Comparison of ENCODE assay signal across 1 cellular context in the genomic region with DNA sequence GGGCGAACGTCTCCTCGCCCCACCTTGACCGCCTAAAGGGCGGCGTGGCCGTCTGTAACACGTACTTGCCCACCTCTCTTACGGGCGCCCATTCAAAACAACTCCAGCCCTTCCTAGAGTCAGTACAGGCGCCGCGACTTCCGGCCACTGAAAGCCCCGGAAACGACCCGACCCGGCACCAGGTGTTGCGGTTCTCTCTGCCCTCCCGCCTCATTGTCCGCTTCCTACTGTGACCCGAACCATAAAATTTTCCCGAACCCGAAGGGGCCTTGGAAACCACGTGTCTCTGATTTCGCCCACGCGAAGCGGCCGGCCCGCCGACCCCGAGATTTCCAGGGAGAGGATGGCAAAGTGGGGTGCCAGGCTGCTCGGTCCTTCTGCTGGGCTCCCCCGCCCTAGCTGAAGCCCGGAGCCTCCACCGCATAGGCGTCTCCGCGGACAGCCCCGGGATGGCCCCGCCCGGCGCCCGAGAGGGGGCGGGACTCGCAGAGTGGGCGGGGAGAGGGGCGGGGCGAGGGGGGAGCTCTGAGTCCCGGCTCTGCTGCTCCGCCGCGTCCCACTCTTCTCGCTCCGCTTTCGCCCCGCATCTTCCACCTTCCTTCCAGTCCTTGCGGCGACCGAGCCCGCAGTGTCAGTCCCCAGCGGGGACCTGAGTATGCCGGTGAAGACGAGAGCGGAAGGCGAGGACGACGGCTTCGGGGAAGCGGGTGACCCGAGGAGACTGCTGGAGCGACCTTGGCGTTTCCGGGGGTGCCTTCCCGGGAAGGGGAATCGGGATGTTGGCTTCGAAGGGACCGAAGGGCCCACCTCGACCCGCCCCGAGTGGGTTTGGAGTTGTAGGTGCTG.
TF ChIP-seq lines count a peak whose summit lies in the region.

No MANE protein-coding gene starts in this region.

TF ChIP-seq in HepG2, 621 proteins besides CTCF, POLR2A, EP300 and RAD21 (continued from another document and continues in another):
- TF ChIP-seq, protein P1, sequence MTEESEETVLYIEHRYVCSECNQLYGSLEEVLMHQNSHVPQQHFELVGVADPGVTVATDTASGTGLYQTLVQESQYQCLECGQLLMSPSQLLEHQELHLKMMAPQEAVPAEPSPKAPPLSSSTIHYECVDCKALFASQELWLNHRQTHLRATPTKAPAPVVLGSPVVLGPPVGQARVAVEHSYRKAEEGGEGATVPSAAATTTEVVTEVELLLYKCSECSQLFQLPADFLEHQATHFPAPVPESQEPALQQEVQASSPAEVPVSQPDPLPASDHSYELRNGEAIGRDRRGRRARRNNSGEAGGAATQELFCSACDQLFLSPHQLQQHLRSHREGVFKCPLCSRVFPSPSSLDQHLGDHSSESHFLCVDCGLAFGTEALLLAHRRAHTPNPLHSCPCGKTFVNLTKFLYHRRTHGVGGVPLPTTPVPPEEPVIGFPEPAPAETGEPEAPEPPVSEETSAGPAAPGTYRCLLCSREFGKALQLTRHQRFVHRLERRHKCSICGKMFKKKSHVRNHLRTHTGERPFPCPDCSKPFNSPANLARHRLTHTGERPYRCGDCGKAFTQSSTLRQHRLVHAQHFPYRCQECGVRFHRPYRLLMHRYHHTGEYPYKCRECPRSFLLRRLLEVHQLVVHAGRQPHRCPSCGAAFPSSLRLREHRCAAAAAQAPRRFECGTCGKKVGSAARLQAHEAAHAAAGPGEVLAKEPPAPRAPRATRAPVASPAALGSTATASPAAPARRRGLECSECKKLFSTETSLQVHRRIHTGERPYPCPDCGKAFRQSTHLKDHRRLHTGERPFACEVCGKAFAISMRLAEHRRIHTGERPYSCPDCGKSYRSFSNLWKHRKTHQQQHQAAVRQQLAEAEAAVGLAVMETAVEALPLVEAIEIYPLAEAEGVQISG (CRISPR knock-in tag; IDR thresholded peaks at IDR 0.05): peak; percentile 15; the same call in 1 of the 2 replicates
- TF ChIP-seq ZNF792 (CRISPR knock-in tag; IDR thresholded peaks at IDR 0.05) (peak; percentile 22; the same call in 1 of the 2 replicates), ZNF331 (CRISPR knock-in tag; IDR thresholded peaks at IDR 0.05) (peak; percentile 26; the same call in 1 of the 2 replicates), ELF3 (CRISPR knock-in tag; IDR thresholded peaks at IDR 0.05) (peak; percentile 20; the same call in 1 of the 2 replicates), ZNF136 (CRISPR knock-in tag; IDR thresholded peaks at IDR 0.05; ENCODE audit: low read depth) (peak; percentile 68; the same call in 1 of the 2 replicates), IRF2 (CRISPR knock-in tag; IDR thresholded peaks at IDR 0.05) (peak; percentile 5; the same call in 1 of the 2 replicates), ZNF451 (CRISPR knock-in tag; IDR thresholded peaks at IDR 0.05) (no peak; the same call in 1 of the 2 replicates), SAP130 (CRISPR knock-in tag; IDR thresholded peaks at IDR 0.05; ENCODE audit: low read depth) (peak; percentile 66), GABPB1 (CRISPR knock-in tag; IDR thresholded peaks at IDR 0.05) (peak; percentile 85), ZNF207 (IDR thresholded peaks at IDR 0.05; ENCODE audit: borderline replicate concordance) (no peak), ZNF558 (CRISPR knock-in tag; IDR thresholded peaks at IDR 0.05; ENCODE audit: borderline replicate concordance) (0 out of 2 replicates have a peak, but pooled peaks have one; percentile 49), HOXA5 (CRISPR knock-in tag; IDR thresholded peaks at IDR 0.05) (0 out of 2 replicates have a peak, but pooled peaks have one; percentile 16), ZNF768 (CRISPR knock-in tag; IDR thresholded peaks at IDR 0.05) (peak; percentile 57; the same call in 1 of the 2 replicates), ZNF761 (CRISPR knock-in tag; conservative IDR thresholded peaks at IDR 0.05) (peak; percentile 39), SALL1 (CRISPR knock-in tag; IDR thresholded peaks at IDR 0.05) (peak; percentile 60), ZMYM3 (CRISPR knock-in tag; IDR thresholded peaks at IDR 0.05) (peak; percentile 21; the same call in 1 of the 2 replicates), ZNF788 (CRISPR knock-in tag; IDR thresholded peaks at IDR 0.05; ENCODE audit: borderline replicate concordance) (peak; percentile 12; the same call in 1 of the 2 replicates), ZNF510 (CRISPR knock-in tag; IDR thresholded peaks at IDR 0.05; ENCODE audit: low read depth) (0 out of 2 replicates have a peak, but pooled peaks have one; percentile 30), MXI1 (IDR thresholded peaks at IDR 0.05; ENCODE audit: borderline replicate concordance, low read depth, low read length) (peak; percentile 82; the same call in 2 of the 3 replicates), ZFP37 (CRISPR knock-in tag; IDR thresholded peaks at IDR 0.05; ENCODE audit: borderline replicate concordance) (peak; percentile 67; the same call in 1 of the 2 replicates), SP4 (CRISPR knock-in tag; IDR thresholded peaks at IDR 0.05) (peak; percentile 92), GATA4 (IDR thresholded peaks at IDR 0.05; ENCODE audit: borderline replicate concordance, low read depth) (no peak; the same call in 1 of the 2 replicates), MEIS2 (CRISPR knock-in tag; IDR thresholded peaks at IDR 0.05) (peak; percentile 38; the same call in 1 of the 2 replicates), ZFP90 (CRISPR knock-in tag; IDR thresholded peaks at IDR 0.05; ENCODE audit: borderline replicate concordance) (peak; percentile 65; the same call in 1 of the 2 replicates), CREM (IDR thresholded peaks at IDR 0.05) (peak; percentile 52; the same call in 1 of the 2 replicates), CREM (CRISPR knock-in tag; IDR thresholded peaks at IDR 0.05) (no peak), IKZF4 (CRISPR knock-in tag; IDR thresholded peaks at IDR 0.05; ENCODE audit: borderline replicate concordance, low read depth, not compliant biosample characterization) (peak; percentile 67), PITX1 (CRISPR knock-in tag; IDR thresholded peaks at IDR 0.05) (no peak)
- TF ChIP-seq, protein P2, sequence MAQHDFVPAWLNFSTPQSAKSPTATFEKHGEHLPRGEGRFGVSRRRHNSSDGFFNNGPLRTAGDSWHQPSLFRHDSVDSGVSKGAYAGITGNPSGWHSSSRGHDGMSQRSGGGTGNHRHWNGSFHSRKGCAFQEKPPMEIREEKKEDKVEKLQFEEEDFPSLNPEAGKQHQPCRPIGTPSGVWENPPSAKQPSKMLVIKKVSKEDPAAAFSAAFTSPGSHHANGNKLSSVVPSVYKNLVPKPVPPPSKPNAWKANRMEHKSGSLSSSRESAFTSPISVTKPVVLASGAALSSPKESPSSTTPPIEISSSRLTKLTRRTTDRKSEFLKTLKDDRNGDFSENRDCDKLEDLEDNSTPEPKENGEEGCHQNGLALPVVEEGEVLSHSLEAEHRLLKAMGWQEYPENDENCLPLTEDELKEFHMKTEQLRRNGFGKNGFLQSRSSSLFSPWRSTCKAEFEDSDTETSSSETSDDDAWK (CRISPR knock-in tag; IDR thresholded peaks at IDR 0.05): no peak
- TF ChIP-seq, protein P3, sequence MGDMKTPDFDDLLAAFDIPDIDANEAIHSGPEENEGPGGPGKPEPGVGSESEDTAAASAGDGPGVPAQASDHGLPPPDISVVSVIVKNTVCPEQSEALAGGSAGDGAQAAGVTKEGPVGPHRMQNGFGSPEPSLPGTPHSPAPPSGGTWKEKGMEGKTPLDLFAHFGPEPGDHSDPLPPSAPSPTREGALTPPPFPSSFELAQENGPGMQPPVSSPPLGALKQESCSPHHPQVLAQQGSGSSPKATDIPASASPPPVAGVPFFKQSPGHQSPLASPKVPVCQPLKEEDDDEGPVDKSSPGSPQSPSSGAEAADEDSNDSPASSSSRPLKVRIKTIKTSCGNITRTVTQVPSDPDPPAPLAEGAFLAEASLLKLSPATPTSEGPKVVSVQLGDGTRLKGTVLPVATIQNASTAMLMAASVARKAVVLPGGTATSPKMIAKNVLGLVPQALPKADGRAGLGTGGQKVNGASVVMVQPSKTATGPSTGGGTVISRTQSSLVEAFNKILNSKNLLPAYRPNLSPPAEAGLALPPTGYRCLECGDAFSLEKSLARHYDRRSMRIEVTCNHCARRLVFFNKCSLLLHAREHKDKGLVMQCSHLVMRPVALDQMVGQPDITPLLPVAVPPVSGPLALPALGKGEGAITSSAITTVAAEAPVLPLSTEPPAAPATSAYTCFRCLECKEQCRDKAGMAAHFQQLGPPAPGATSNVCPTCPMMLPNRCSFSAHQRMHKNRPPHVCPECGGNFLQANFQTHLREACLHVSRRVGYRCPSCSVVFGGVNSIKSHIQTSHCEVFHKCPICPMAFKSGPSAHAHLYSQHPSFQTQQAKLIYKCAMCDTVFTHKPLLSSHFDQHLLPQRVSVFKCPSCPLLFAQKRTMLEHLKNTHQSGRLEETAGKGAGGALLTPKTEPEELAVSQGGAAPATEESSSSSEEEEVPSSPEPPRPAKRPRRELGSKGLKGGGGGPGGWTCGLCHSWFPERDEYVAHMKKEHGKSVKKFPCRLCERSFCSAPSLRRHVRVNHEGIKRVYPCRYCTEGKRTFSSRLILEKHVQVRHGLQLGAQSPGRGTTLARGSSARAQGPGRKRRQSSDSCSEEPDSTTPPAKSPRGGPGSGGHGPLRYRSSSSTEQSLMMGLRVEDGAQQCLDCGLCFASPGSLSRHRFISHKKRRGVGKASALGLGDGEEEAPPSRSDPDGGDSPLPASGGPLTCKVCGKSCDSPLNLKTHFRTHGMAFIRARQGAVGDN (CRISPR knock-in tag; IDR thresholded peaks at IDR 0.05): peak; percentile 86
- TF ChIP-seq, protein P4, sequence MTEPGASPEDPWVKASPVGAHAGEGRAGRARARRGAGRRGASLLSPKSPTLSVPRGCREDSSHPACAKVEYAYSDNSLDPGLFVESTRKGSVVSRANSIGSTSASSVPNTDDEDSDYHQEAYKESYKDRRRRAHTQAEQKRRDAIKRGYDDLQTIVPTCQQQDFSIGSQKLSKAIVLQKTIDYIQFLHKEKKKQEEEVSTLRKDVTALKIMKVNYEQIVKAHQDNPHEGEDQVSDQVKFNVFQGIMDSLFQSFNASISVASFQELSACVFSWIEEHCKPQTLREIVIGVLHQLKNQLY (CRISPR knock-in tag; IDR thresholded peaks at IDR 0.05): peak; percentile 25; the same call in 1 of the 2 replicates
- TF ChIP-seq, protein P5, sequence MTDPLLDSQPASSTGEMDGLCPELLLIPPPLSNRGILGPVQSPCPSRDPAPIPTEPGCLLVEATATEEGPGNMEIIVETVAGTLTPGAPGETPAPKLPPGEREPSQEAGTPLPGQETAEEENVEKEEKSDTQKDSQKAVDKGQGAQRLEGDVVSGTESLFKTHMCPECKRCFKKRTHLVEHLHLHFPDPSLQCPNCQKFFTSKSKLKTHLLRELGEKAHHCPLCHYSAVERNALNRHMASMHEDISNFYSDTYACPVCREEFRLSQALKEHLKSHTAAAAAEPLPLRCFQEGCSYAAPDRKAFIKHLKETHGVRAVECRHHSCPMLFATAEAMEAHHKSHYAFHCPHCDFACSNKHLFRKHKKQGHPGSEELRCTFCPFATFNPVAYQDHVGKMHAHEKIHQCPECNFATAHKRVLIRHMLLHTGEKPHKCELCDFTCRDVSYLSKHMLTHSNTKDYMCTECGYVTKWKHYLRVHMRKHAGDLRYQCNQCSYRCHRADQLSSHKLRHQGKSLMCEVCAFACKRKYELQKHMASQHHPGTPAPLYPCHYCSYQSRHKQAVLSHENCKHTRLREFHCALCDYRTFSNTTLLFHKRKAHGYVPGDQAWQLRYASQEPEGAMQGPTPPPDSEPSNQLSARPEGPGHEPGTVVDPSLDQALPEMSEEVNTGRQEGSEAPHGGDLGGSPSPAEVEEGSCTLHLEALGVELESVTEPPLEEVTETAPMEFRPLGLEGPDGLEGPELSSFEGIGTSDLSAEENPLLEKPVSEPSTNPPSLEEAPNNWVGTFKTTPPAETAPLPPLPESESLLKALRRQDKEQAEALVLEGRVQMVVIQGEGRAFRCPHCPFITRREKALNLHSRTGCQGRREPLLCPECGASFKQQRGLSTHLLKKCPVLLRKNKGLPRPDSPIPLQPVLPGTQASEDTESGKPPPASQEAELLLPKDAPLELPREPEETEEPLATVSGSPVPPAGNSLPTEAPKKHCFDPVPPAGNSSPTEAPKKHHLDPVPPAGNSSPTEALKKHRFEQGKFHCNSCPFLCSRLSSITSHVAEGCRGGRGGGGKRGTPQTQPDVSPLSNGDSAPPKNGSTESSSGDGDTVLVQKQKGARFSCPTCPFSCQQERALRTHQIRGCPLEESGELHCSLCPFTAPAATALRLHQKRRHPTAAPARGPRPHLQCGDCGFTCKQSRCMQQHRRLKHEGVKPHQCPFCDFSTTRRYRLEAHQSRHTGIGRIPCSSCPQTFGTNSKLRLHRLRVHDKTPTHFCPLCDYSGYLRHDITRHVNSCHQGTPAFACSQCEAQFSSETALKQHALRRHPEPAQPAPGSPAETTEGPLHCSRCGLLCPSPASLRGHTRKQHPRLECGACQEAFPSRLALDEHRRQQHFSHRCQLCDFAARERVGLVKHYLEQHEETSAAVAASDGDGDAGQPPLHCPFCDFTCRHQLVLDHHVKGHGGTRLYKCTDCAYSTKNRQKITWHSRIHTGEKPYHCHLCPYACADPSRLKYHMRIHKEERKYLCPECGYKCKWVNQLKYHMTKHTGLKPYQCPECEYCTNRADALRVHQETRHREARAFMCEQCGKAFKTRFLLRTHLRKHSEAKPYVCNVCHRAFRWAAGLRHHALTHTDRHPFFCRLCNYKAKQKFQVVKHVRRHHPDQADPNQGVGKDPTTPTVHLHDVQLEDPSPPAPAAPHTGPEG (CRISPR knock-in tag; IDR thresholded peaks at IDR 0.05): peak; percentile 100
- TF ChIP-seq, protein P6, sequence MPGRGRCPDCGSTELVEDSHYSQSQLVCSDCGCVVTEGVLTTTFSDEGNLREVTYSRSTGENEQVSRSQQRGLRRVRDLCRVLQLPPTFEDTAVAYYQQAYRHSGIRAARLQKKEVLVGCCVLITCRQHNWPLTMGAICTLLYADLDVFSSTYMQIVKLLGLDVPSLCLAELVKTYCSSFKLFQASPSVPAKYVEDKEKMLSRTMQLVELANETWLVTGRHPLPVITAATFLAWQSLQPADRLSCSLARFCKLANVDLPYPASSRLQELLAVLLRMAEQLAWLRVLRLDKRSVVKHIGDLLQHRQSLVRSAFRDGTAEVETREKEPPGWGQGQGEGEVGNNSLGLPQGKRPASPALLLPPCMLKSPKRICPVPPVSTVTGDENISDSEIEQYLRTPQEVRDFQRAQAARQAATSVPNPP (CRISPR knock-in tag; IDR thresholded peaks at IDR 0.05): no peak
- TF ChIP-seq, protein P7, sequence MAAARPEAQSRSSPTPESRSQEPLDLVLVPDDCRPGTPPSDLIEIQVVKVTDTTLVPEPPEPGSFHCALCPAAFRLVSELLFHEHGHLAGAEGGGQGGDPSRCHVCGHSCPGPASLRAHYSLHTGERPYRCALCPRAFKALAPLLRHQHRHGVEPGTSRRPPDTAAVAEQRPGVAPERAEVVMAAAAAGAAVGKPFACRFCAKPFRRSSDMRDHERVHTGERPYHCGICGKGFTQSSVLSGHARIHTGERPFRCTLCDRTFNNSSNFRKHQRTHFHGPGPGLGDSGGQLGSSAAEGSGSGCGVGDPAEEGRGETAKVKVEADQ (CRISPR knock-in tag; IDR thresholded peaks at IDR 0.05; ENCODE audit: borderline replicate concordance): peak; percentile 15; the same call in 1 of the 2 replicates
- TF ChIP-seq, protein P8, sequence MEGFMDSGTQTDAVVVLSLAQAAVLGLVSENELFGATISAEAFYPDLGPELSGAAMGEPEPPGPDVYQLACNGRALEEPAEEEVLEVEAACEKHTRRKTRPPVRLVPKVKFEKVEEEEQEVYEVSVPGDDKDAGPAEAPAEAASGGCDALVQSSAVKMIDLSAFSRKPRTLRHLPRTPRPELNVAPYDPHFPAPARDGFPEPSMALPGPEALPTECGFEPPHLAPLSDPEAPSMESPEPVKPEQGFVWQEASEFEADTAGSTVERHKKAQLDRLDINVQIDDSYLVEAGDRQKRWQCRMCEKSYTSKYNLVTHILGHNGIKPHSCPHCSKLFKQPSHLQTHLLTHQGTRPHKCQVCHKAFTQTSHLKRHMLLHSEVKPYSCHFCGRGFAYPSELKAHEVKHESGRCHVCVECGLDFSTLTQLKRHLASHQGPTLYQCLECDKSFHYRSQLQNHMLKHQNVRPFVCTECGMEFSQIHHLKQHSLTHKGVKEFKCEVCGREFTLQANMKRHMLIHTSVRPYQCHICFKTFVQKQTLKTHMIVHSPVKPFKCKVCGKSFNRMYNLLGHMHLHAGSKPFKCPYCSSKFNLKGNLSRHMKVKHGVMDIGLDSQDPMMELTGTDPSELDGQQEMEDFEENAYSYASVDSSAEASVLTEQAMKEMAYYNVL (CRISPR knock-in tag; IDR thresholded peaks at IDR 0.05; ENCODE audit: borderline replicate concordance): peak; percentile 72; the same call in 1 of the 2 replicates
